ENCODE assay signal across 13 cellular contexts in the genomic region with DNA sequence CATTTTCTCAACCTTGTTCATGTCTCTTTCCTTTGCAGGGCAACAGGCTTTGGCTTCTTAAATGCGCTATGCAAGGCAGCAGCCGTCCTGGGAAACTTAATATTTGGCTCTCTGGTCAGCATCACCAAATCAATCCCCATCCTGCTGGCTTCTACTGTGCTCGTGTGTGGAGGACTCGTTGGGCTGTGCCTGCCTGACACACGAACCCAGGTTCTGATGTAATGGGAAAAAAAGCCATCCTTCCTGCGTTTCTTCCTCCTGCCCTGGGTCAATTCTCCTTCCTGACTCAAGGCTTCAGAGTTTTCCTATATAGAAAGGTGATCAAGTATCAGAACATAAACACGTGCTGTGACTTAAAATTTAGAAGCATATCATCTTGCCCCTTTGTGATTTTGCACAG.
DNase-seq lines count a peak whose midpoint lies in the region; ATAC-seq and TF ChIP-seq lines count a peak whose summit lies in the region.
"Had no signal": no experiment of that assay in that cellular context is flagged by ENCODE, and none has a peak within 500 bp of the region (broad histone marks: within the 10 kb centered on the region; RNA-seq: fewer than 3 reads in every experiment).

No MANE protein-coding gene starts in this region.

- intact Hi-C loops in activated CD8-positive, alpha-beta T cell treated with anti-CD3 and anti-CD28 coated beads for 36 hours (cut with micrococcal nuclease) = loop anchor here (5.0 kb wide), 1 partner anchor 77 kb away; the partner anchor contains the start of gene IQGAP2
- intact Hi-C loops in lower lobe of right lung (cut with DNase I) (no loop called here), upper lobe of right lung (cut with DNase I) (no loop called here)

- no peaks in the 10 kb centered on the region for H3K36me3 Mint-ChIP-seq in stimulated activated naive CD8-positive, alpha-beta T cell treated with anti-CD3 and anti-CD28 coated beads, Interleukin-15, Interleukin-2, amounts not matched to agents 100 ng/mL and 50 ng/mL, for 24 hours (ENCODE audit: low read depth)
- H3K36me3 Mint-ChIP-seq in activated CD8-positive, alpha-beta T cell treated with anti-CD3 and anti-CD28 coated beads for 36 hours (ENCODE audit: low read depth) = no peaks in the 10 kb centered on the region

- POLR2A ChIA-PET in activated CD8-positive, alpha-beta T cell treated with anti-CD3 and anti-CD28 coated beads for 36 hours (lab: Charles Lee) = interaction anchor here (0.7 to 1.6 kb wide), 4 partner anchors 11 to 175 kb away, joined by 3 to 5 read pairs (median 4); no protein-coding TSS in a partner anchor

- no peaks in the 10 kb centered on the region for H3K27me3 Mint-ChIP-seq in stimulated activated naive CD8-positive, alpha-beta T cell treated with anti-CD3 and anti-CD28 coated beads, Interleukin-15, Interleukin-2, amounts not matched to agents 100 ng/mL and 50 ng/mL, for 24 hours
- H3K27me3 Mint-ChIP-seq in activated CD8-positive, alpha-beta T cell treated with anti-CD3 and anti-CD28 coated beads for 36 hours = no peaks in the 10 kb centered on the region

- no peak for ATAC-seq in stimulated activated naive CD8-positive, alpha-beta T cell treated with anti-CD3 and anti-CD28 coated beads, Interleukin-15, Interleukin-2, amounts not matched to agents 100 U/mL and 50 U/mL, for 24 hours
- no peak for ATAC-seq in activated CD8-positive, alpha-beta T cell treated with anti-CD3 and anti-CD28 coated beads for 36 hours
- ATAC-seq in lower lobe of right lung (no peak), upper lobe of right lung (no peak), GM18873 (IDR thresholded peaks at IDR 0.05; ENCODE audit: low FRiP score, unreplicated experiment) (no peak)

- H3K27ac ChIP-seq in lower lobe of right lung (peak overlapping the region; percentile 46), upper lobe of right lung (peak overlapping the region; percentile 3)
- H3K27ac ChIP-seq: ascending aorta had no signal

- H3K36me3 ChIP-seq in lower lobe of right lung = no peaks in the 10 kb centered on the region
- no peaks in the 10 kb centered on the region for H3K36me3 ChIP-seq in upper lobe of right lung
- H3K36me3 ChIP-seq: ascending aorta had no signal

- TF ChIP-seq CTCF in activated CD8-positive, alpha-beta T cell treated with anti-CD3 and anti-CD28 coated beads for 36 hours (IDR thresholded peaks at IDR 0.05) = no peak
- TF ChIP-seq CTCF in lower lobe of right lung (IDR thresholded peaks at IDR 0.05) (no peak), upper lobe of right lung (IDR thresholded peaks at IDR 0.05) (no peak), GM20000 (IDR thresholded peaks at IDR 0.05; ENCODE audit: extremely low read depth, missing control alignments) (no peak)

- no peaks in the 10 kb centered on the region for H3K9me3 ChIP-seq in lower lobe of right lung
- H3K9me3 ChIP-seq in upper lobe of right lung = no peaks in the 10 kb centered on the region
- H3K9me3 ChIP-seq: ascending aorta had no signal

- peaks cover 33% of the 10 kb centered on the region for H3K4me1 Mint-ChIP-seq in stimulated activated naive CD8-positive, alpha-beta T cell treated with anti-CD3 and anti-CD28 coated beads, Interleukin-15, Interleukin-2, amounts not matched to agents 100 ng/mL and 50 ng/mL, for 24 hours (ENCODE audit: low read depth)
- peaks cover 44% of the 10 kb centered on the region for H3K4me1 Mint-ChIP-seq in activated CD8-positive, alpha-beta T cell treated with anti-CD3 and anti-CD28 coated beads for 36 hours (ENCODE audit: low read depth)

- DNase-seq in stimulated activated naive CD8-positive, alpha-beta T cell treated with anti-CD3 and anti-CD28 coated beads, Interleukin-15, Interleukin-2, amounts not matched to agents 100 U/mL and 50 U/mL, for 24 hours = no peak
- no peak for DNase-seq in activated CD8-positive, alpha-beta T cell treated with anti-CD3 and anti-CD28 coated beads for 36 hours
- no peak for DNase-seq in lower lobe of right lung
- no peak for DNase-seq in upper lobe of right lung
- no peak for DNase-seq in NCI-H1930 (lab: John Stamatoyannopoulos, UW)
- DNase-seq in GM20000 (ENCODE audit: low spot score) = no peak
- DNase-seq: AML-193; GF-D8; NCI-H524; stimulated activated CD4-positive, alpha-beta T cell treated with anti-CD3 and anti-CD28 coated beads, Interleukin-2, amount 100 ng/mL, for 24 hours had no signal

- H3K27me3 ChIP-seq in lower lobe of right lung (ENCODE audit: low read depth) (no peaks in the 10 kb centered on the region), upper lobe of right lung (no peaks in the 10 kb centered on the region)
- H3K27me3 ChIP-seq: ascending aorta had no signal

- H3K4me3 ChIP-seq in lower lobe of right lung (no peak overlapping the region), upper lobe of right lung (no peak overlapping the region)
- H3K4me3 ChIP-seq: ascending aorta had no signal

- H3K4me1 ChIP-seq in lower lobe of right lung (peaks cover 19% of the 10 kb centered on the region), upper lobe of right lung (peaks cover 12% of the 10 kb centered on the region)
- H3K4me1 ChIP-seq: ascending aorta had no signal

- CTCF ChIA-PET in activated CD8-positive, alpha-beta T cell treated with anti-CD3 and anti-CD28 coated beads for 36 hours (lab: Charles Lee) = interaction anchor here (1.5 to 1.9 kb wide), 2 partner anchors 16 kb away, joined by 4 to 6 read pairs; no protein-coding TSS in a partner anchor

- H3K9me3 Mint-ChIP-seq in stimulated activated naive CD8-positive, alpha-beta T cell treated with anti-CD3 and anti-CD28 coated beads, Interleukin-15, Interleukin-2, amounts not matched to agents 100 ng/mL and 50 ng/mL, for 24 hours = peaks cover 3% of the 10 kb centered on the region
- peaks cover 9% of the 10 kb centered on the region for H3K9me3 Mint-ChIP-seq in activated CD8-positive, alpha-beta T cell treated with anti-CD3 and anti-CD28 coated beads for 36 hours

- H3K27ac Mint-ChIP-seq in stimulated activated naive CD8-positive, alpha-beta T cell treated with anti-CD3 and anti-CD28 coated beads, Interleukin-15, Interleukin-2, amounts not matched to agents 100 ng/mL and 50 ng/mL, for 24 hours = peak overlapping the region; percentile 74
- H3K27ac Mint-ChIP-seq in activated CD8-positive, alpha-beta T cell treated with anti-CD3 and anti-CD28 coated beads for 36 hours = peak overlapping the region; percentile 90

- peak overlapping the region; percentile 40 for H3K4me3 Mint-ChIP-seq in stimulated activated naive CD8-positive, alpha-beta T cell treated with anti-CD3 and anti-CD28 coated beads, Interleukin-15, Interleukin-2, amounts not matched to agents 100 ng/mL and 50 ng/mL, for 24 hours
- H3K4me3 Mint-ChIP-seq in activated CD8-positive, alpha-beta T cell treated with anti-CD3 and anti-CD28 coated beads for 36 hours = peak overlapping the region; percentile 34
